In the genomic region with DNA sequence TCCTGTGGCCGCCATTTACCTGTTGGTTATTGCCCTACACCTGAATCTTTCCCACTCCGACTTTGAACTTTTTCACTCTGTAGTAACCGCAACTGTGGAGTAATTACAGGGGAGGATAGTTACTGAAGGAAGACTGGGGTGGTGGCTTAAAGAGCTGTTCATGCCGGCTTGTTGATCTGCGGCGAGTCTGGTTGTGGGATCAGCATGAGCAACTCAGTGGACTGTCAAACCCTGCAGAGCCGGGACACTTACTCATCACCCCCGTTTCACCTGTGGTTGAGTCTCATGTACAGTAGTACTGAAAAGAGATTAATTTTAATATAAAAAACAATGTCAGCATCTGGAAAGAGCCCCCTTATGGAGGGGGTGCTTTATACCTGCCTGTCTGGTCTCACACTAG, we compare ENCODE assay signal across 3 cellular contexts.
TF ChIP-seq lines count a peak whose summit lies in the region.

No MANE protein-coding gene starts in this region.

TF ChIP-seq in SK-N-SH, 30 proteins besides CTCF, POLR2A, EP300 and RAD21 (continued from another document):
- TF ChIP-seq, protein P1, sequence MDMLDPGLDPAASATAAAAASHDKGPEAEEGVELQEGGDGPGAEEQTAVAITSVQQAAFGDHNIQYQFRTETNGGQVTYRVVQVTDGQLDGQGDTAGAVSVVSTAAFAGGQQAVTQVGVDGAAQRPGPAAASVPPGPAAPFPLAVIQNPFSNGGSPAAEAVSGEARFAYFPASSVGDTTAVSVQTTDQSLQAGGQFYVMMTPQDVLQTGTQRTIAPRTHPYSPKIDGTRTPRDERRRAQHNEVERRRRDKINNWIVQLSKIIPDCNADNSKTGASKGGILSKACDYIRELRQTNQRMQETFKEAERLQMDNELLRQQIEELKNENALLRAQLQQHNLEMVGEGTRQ (IDR thresholded peaks at IDR 0.05; ENCODE audit: borderline replicate concordance, low read depth, low read length) = no peak
- TF ChIP-seq MXI1 (IDR thresholded peaks at IDR 0.05; ENCODE audit: low read depth, low read length) (no peak), GABPA (IDR thresholded peaks at IDR 0.05; ENCODE audit: low read depth) (no peak)
- TF ChIP-seq, protein P2, sequence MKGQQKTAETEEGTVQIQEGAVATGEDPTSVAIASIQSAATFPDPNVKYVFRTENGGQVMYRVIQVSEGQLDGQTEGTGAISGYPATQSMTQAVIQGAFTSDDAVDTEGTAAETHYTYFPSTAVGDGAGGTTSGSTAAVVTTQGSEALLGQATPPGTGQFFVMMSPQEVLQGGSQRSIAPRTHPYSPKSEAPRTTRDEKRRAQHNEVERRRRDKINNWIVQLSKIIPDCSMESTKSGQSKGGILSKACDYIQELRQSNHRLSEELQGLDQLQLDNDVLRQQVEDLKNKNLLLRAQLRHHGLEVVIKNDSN (IDR thresholded peaks at IDR 0.05; ENCODE audit: borderline replicate concordance, low read depth) = no peak
- TF ChIP-seq, protein P3, sequence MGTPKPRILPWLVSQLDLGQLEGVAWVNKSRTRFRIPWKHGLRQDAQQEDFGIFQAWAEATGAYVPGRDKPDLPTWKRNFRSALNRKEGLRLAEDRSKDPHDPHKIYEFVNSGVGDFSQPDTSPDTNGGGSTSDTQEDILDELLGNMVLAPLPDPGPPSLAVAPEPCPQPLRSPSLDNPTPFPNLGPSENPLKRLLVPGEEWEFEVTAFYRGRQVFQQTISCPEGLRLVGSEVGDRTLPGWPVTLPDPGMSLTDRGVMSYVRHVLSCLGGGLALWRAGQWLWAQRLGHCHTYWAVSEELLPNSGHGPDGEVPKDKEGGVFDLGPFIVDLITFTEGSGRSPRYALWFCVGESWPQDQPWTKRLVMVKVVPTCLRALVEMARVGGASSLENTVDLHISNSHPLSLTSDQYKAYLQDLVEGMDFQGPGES (IDR thresholded peaks at IDR 0.05; ENCODE audit: low read depth, low read length) = no peak
TF ChIP-seq in SK-N-SH: peak in this region for 0.

TF ChIP-seq in SK-N-SH treated with all-trans-retinoic acid at 6 μM for 48 hours, 23 proteins besides CTCF, POLR2A, EP300 and RAD21 (continued from another document):
- TF ChIP-seq, protein P4, sequence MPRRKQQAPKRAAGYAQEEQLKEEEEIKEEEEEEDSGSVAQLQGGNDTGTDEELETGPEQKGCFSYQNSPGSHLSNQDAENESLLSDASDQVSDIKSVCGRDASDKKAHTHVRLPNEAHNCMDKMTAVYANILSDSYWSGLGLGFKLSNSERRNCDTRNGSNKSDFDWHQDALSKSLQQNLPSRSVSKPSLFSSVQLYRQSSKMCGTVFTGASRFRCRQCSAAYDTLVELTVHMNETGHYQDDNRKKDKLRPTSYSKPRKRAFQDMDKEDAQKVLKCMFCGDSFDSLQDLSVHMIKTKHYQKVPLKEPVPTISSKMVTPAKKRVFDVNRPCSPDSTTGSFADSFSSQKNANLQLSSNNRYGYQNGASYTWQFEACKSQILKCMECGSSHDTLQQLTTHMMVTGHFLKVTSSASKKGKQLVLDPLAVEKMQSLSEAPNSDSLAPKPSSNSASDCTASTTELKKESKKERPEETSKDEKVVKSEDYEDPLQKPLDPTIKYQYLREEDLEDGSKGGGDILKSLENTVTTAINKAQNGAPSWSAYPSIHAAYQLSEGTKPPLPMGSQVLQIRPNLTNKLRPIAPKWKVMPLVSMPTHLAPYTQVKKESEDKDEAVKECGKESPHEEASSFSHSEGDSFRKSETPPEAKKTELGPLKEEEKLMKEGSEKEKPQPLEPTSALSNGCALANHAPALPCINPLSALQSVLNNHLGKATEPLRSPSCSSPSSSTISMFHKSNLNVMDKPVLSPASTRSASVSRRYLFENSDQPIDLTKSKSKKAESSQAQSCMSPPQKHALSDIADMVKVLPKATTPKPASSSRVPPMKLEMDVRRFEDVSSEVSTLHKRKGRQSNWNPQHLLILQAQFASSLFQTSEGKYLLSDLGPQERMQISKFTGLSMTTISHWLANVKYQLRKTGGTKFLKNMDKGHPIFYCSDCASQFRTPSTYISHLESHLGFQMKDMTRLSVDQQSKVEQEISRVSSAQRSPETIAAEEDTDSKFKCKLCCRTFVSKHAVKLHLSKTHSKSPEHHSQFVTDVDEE (CRISPR knock-in tag; IDR thresholded peaks at IDR 0.05) = no peak
- no peak for TF ChIP-seq ARNTL (CRISPR knock-in tag; IDR thresholded peaks at IDR 0.05; ENCODE audit: borderline replicate concordance, low read depth)

TF ChIP-seq in neural cell, 6 proteins besides CTCF, POLR2A, EP300 and RAD21 (continued from another document):
- TF ChIP-seq, protein P5, sequence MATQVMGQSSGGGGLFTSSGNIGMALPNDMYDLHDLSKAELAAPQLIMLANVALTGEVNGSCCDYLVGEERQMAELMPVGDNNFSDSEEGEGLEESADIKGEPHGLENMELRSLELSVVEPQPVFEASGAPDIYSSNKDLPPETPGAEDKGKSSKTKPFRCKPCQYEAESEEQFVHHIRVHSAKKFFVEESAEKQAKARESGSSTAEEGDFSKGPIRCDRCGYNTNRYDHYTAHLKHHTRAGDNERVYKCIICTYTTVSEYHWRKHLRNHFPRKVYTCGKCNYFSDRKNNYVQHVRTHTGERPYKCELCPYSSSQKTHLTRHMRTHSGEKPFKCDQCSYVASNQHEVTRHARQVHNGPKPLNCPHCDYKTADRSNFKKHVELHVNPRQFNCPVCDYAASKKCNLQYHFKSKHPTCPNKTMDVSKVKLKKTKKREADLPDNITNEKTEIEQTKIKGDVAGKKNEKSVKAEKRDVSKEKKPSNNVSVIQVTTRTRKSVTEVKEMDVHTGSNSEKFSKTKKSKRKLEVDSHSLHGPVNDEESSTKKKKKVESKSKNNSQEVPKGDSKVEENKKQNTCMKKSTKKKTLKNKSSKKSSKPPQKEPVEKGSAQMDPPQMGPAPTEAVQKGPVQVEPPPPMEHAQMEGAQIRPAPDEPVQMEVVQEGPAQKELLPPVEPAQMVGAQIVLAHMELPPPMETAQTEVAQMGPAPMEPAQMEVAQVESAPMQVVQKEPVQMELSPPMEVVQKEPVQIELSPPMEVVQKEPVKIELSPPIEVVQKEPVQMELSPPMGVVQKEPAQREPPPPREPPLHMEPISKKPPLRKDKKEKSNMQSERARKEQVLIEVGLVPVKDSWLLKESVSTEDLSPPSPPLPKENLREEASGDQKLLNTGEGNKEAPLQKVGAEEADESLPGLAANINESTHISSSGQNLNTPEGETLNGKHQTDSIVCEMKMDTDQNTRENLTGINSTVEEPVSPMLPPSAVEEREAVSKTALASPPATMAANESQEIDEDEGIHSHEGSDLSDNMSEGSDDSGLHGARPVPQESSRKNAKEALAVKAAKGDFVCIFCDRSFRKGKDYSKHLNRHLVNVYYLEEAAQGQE (IDR thresholded peaks at IDR 0.05; ENCODE audit: borderline replicate concordance) = no peak
